ENCODE assay signal across 13 cellular contexts in genomic region chr4:107210450-107211239, GRCh38.
A peak's percentile ranks its signal among the peaks of the same experiment; 100 is the strongest.
DNase-seq lines count a peak whose midpoint lies in the region; ATAC-seq, FAIRE-seq and TF ChIP-seq lines count a peak whose summit lies in the region.
"Had no signal": no experiment of that assay in that cellular context is flagged by ENCODE, and none has a peak within 500 bp of the region (broad histone marks: within the 10 kb centered on the region; RNA-seq: fewer than 3 reads in every experiment).

No MANE protein-coding gene starts in this region.

- intact Hi-C loops in IMR-90 (cut with micrococcal nuclease): no loop called here
- intact Hi-C loops in K562 (cut with micrococcal nuclease): no loop called here
- intact Hi-C loops in tibial artery (cut with DNase I; ENCODE audit: low total_unique reads): no loop called here

- dilution Hi-C loops in IMR-90 (cut with HindIII; ENCODE audit: low sequenced_read_pairs, unreplicated experiment) (no loop called here), keratinocyte (cut with MboI; ENCODE audit: extremely low pct_ligation_motif_present, low sequenced_read_pairs) (no loop called here)

- H4K20me1 ChIP-seq in IMR-90 (ENCODE audit: insufficient read depth, low read length): no peaks in the 10 kb centered on the region
- H4K20me1 ChIP-seq in K562 (replicated peaks; ENCODE audit: control insufficient read depth, insufficient read depth, low read length): no peaks in the 10 kb centered on the region
- H4K20me1 ChIP-seq in keratinocyte (ENCODE audit: control insufficient read depth, extremely low read depth, insufficient read depth, low read length): no peaks in the 10 kb centered on the region

- TF ChIP-seq EP300 in K562 (IDR thresholded peaks at IDR 0.05; ENCODE audit: low read length): no peak

- H3K79me2 ChIP-seq in K562 (ENCODE audit: control insufficient read depth, insufficient read depth, low read length) (no peaks in the 10 kb centered on the region), keratinocyte (ENCODE audit: control insufficient read depth, insufficient read depth, low read length) (no peaks in the 10 kb centered on the region)

- H3K27me3 ChIP-seq in IMR-90 (ENCODE audit: control insufficient read depth, insufficient read depth, low read length) (no peaks in the 10 kb centered on the region), K562 (ENCODE audit: control insufficient read depth in 2 of 2, insufficient read depth in 2 of 2, low read length in 2 of 2) (no peaks in the 10 kb centered on the region), keratinocyte (ENCODE audit: control insufficient read depth, extremely low read depth, insufficient read depth, low read length) (no peaks in the 10 kb centered on the region), tibial artery (no peaks in the 10 kb centered on the region)
- H3K27me3 ChIP-seq: body of pancreas had no signal

- H3K9me1 ChIP-seq in IMR-90 (ENCODE audit: insufficient read depth, low read length) (0 out of 2 replicates have a peak, but pooled peaks cover 2% of the 10 kb centered on the region), K562 (ENCODE audit: control insufficient read depth, insufficient read depth, low read length) (no peaks in the 10 kb centered on the region), keratinocyte (ENCODE audit: control insufficient read depth, extremely low read depth, insufficient read depth, low read length) (no peaks in the 10 kb centered on the region)

- H3K27ac ChIP-seq in IMR-90 (ENCODE audit: insufficient read depth, low read length) (peak overlapping the region; percentile 12; the same call in 1 of the 2 replicates), K562 (ENCODE audit: extremely low read depth, low read depth, low read length) (no peak overlapping the region; the same call in 2 of the 3 replicates), keratinocyte (ENCODE audit: control insufficient read depth, insufficient read depth, low read length) (no peak overlapping the region), tibial artery (no peak overlapping the region)
- H3K27ac ChIP-seq: body of pancreas, skin epidermis had no signal

- peak; percentile 95 for ATAC-seq in IMR-90 (ENCODE audit: low read depth)
- ATAC-seq in K562: no peak
- no peak for ATAC-seq in GM21576 (IDR thresholded peaks at IDR 0.05; ENCODE audit: unreplicated experiment)
- ATAC-seq: body of pancreas; Panc1; stimulated activated effector memory CD8-positive, alpha-beta T cell treated with anti-CD3 and anti-CD28 coated beads, Interleukin-12 subunit alpha, Interleukin-12 subunit beta, amount 100 ng/mL, for 72 hours had no signal

- peak overlapping the region; percentile 46; the same call in 1 of the 2 replicates for H3K56ac ChIP-seq in IMR-90 (ENCODE audit: extremely low read depth, insufficient read depth, low read length)

- H3K79me1 ChIP-seq in IMR-90 (ENCODE audit: low read depth in 1 of 2, low read length in 2 of 2): no peaks in the 10 kb centered on the region

- no peak for TF ChIP-seq CTCF in IMR-90 (conservative IDR thresholded peaks at IDR 0.05; ENCODE audit: low read depth, low read length)
- TF ChIP-seq CTCF in K562 (IDR thresholded peaks at IDR 0.05 in 2 of 3, conservative IDR thresholded peaks at IDR 0.05 in 1 of 3; ENCODE audit: insufficient read depth in 2 of 3, low read depth in 1 of 3, low read length in 3 of 3): no peak
- TF ChIP-seq CTCF in keratinocyte (optimal IDR thresholded peaks at IDR 0.05 in 1 of 3, IDR thresholded peaks at IDR 0.05 in 1 of 3, conservative IDR thresholded peaks at IDR 0.05 in 1 of 3; ENCODE audit: extremely low read depth in 1 of 3, insufficient read depth in 2 of 3, low read length in 3 of 3): no peak
- no peak for TF ChIP-seq CTCF in tibial artery (IDR thresholded peaks at IDR 0.05)

- FAIRE-seq in K562 (lab: Jason Lieb, UNC): no peak
- FAIRE-seq in keratinocyte (lab: Jason Lieb, UNC): peak; percentile 73

- H4K5ac ChIP-seq in IMR-90 (ENCODE audit: low read depth, low read length): peak overlapping the region; percentile 62; the same call in 1 of the 2 replicates

- TF ChIP-seq RAD21 in IMR-90 (IDR thresholded peaks at IDR 0.05; ENCODE audit: low read length) (no peak), K562 (CRISPR knock-in tag; conservative IDR thresholded peaks at IDR 0.05 in 1 of 2, IDR thresholded peaks at IDR 0.05 in 1 of 2) (no peak)

- peak overlapping the region; percentile 7; the same call in 1 of the 2 replicates for H3K9ac ChIP-seq in IMR-90 (ENCODE audit: low read depth, low read length)
- no peak overlapping the region for H3K9ac ChIP-seq in K562 (ENCODE audit: insufficient read depth in 1 of 2, low read depth in 2 of 2, low read length in 2 of 2)
- no peak overlapping the region for H3K9ac ChIP-seq in keratinocyte (ENCODE audit: control insufficient read depth, extremely low read depth, insufficient read depth, low read length)

- H3K23ac ChIP-seq in IMR-90 (ENCODE audit: low read depth, low read length): peak overlapping the region; percentile 69

- H3K4me2 ChIP-seq in IMR-90 (ENCODE audit: low read depth, low read length): peak overlapping the region; percentile 97
- H3K4me2 ChIP-seq in K562 (ENCODE audit: insufficient read depth, low read length): peak overlapping the region; percentile 32
- no peak overlapping the region for H3K4me2 ChIP-seq in keratinocyte (ENCODE audit: control insufficient read depth, extremely low read depth, insufficient read depth, low read depth, low read length)

- H3K36me3 ChIP-seq in IMR-90 (ENCODE audit: control insufficient read depth, insufficient read depth, low read length) (no peaks in the 10 kb centered on the region), K562 (ENCODE audit: control insufficient read depth, insufficient read depth, low read length) (no peaks in the 10 kb centered on the region), keratinocyte (ENCODE audit: control insufficient read depth in 2 of 2, extremely low read depth in 1 of 2, insufficient read depth in 2 of 2, low read length in 2 of 2) (no peaks in the 10 kb centered on the region), tibial artery (no peaks in the 10 kb centered on the region)

- CTCF ChIA-PET in IMR-90 (lab: Yijun Ruan, JAX): interaction anchor here (0.6 to 1.0 kb wide), 3 partner anchors 20 to 63 kb away, joined by 3 to 6 read pairs (median 4); no protein-coding TSS in a partner anchor
- CTCF ChIA-PET in K562 (lab: Yijun Ruan, JAX; ENCODE audit: low intra/inter-chr PET ratio): no interaction called here

- H4K91ac ChIP-seq in IMR-90 (ENCODE audit: insufficient read depth, low read depth, low read length): peak overlapping the region; percentile 51; the same call in 1 of the 2 replicates

- TF ChIP-seq POLR2A in IMR-90 (IDR thresholded peaks at IDR 0.05; ENCODE audit: low read depth, low read length) (no peak), K562 (conservative IDR thresholded peaks at IDR 0.05) (no peak)

- peak overlapping the region in 1 of 2 experiments; percentile 64; a peak in 2 of 4 replicates for H4K8ac ChIP-seq in IMR-90 (ENCODE audit: low read depth in 2 of 2, low read length in 2 of 2)

- peak overlapping the region; percentile 60; the same call in 1 of the 2 replicates for H3K18ac ChIP-seq in IMR-90 (ENCODE audit: low read depth, low read length)

- POLR2A ChIA-PET in IMR-90 (lab: Charles Lee; ENCODE audit: unreplicated experiment) (no interaction called here), K562 (lab: Yijun Ruan, JAX) (no interaction called here)

- peak overlapping the region; percentile 95 for H2AFZ ChIP-seq in IMR-90 (replicated peaks; ENCODE audit: low read length, poor library complexity)
- peak overlapping the region; percentile 40; the same call in 1 of the 2 replicates for H2AFZ ChIP-seq in K562 (ENCODE audit: low read depth, low read length)
- H2AFZ ChIP-seq in keratinocyte (ENCODE audit: control insufficient read depth, low read length): no peak overlapping the region

- H3K4me3 ChIP-seq in IMR-90 (ENCODE audit: insufficient read depth, low read depth, low read length) (peak overlapping the region; percentile 90), K562 (no peak overlapping the region), keratinocyte (ENCODE audit: control insufficient read depth in 2 of 3, extremely low read depth in 1 of 3, insufficient read depth in 2 of 3, low read depth in 1 of 3, low read length in 3 of 3) (no peak overlapping the region), tibial artery (peak overlapping the region; percentile 36 to 41)
- H3K4me3 ChIP-seq: body of pancreas, skin epidermis had no signal

- H3K14ac ChIP-seq in IMR-90 (replicated peaks; ENCODE audit: low read depth, low read length): peak overlapping the region; percentile 80; the same call in 1 of the 2 replicates

- H2BK5ac ChIP-seq in IMR-90 (ENCODE audit: low read depth, low read length, poor library complexity, severe bottlenecking): no peak overlapping the region

- H3K9me3 ChIP-seq in IMR-90 (ENCODE audit: control insufficient read depth, insufficient read depth, low read length): no peaks in the 10 kb centered on the region
- H3K9me3 ChIP-seq in K562 (replicated peaks; ENCODE audit: control insufficient read depth, insufficient read depth, low read depth, low read length): no peaks in the 10 kb centered on the region
- no peaks in the 10 kb centered on the region for H3K9me3 ChIP-seq in keratinocyte (ENCODE audit: control insufficient read depth, low read depth, low read length)
- H3K9me3 ChIP-seq in tibial artery: no peaks in the 10 kb centered on the region
- H3K9me3 ChIP-seq: body of pancreas had no signal

- 48% methylated on average over 6 of the region's 13 CpGs; no CpG with 5 or more reads in 1 of the 2 experiments for WGBS in IMR-90 (ENCODE audit: extremely low coverage in 2 of 2, insufficient read length in 1 of 2), 2 experiments
- WGBS in K562 (ENCODE audit: insufficient coverage, low coverage, missing lambda C conversion rate): 0% methylated on average over 13 of the region's 13 CpGs

- H2AK5ac ChIP-seq in IMR-90 (ENCODE audit: low read depth, low read length): no peak overlapping the region

- DNase-seq in IMR-90 (peak; percentile 36), K562 (ENCODE audit: extremely low read depth in 1 of 4, low spot score in 3 of 4) (peak in 1 of 4 experiments; percentile 1), keratinocyte (ENCODE audit: low read depth, low spot score) (peak; percentile 2), tibial artery (no peak), HT-29 (ENCODE audit: low spot score) (no peak), G401 (ENCODE audit: low spot score) (no peak)
- DNase-seq: activated CD4-positive, alpha-beta memory T cell treated with anti-CD3 and anti-CD28 coated beads for 36 hours; body of pancreas; NCI-H1092 treated with DMSO at 0.1 percent for 48 hours had no signal

- in situ Hi-C loops in IMR-90 (cut with MboI; ENCODE audit: low sequenced_read_pairs): no loop called here
- in situ Hi-C loops in K562 (cut with MboI): no loop called here
- in situ Hi-C loops in G401 (cut with HindIII; ENCODE audit: low sequenced_read_pairs): no loop called here

- H3K4me1 ChIP-seq in IMR-90 (ENCODE audit: control insufficient read depth, insufficient read depth, low read length) (peaks cover 1% of the 10 kb centered on the region; the same call in 1 of the 2 replicates), K562 (replicated peaks in 1 of 2; ENCODE audit: control insufficient read depth in 2 of 2, insufficient read depth in 2 of 2, low read length in 2 of 2) (no peaks in the 10 kb centered on the region), keratinocyte (ENCODE audit: control insufficient read depth, extremely low read depth, insufficient read depth, low read length) (peaks cover 9% of the 10 kb centered on the region), tibial artery (no peaks in the 10 kb centered on the region)
- H3K4me1 ChIP-seq: body of pancreas had no signal

- H3K4ac ChIP-seq in IMR-90 (ENCODE audit: low read depth, low read length): peak overlapping the region; percentile 69

- H2AK9ac ChIP-seq in IMR-90 (replicated peaks; ENCODE audit: low read depth, low read length, poor library complexity): no peak overlapping the region

- BruUV-seq in IMR-90 (replicated peaks; lab: Mats Ljungman, UMichigan): no TSS peak
- BruUV-seq in K562 (replicated peaks; lab: Mats Ljungman, UMichigan): no TSS peak

- peak overlapping the region; percentile 48 for H2BK20ac ChIP-seq in IMR-90 (ENCODE audit: low read depth, low read length)

- peak overlapping the region; percentile 83 for H2BK120ac ChIP-seq in IMR-90 (ENCODE audit: low read depth, low read length)

- H2BK15ac ChIP-seq in IMR-90 (ENCODE audit: low read depth, low read length): no peak overlapping the region

Comparison
In these comparisons a context has a peak if more than half of its experiments do, and no peak if none do; other contexts are left out.
1. DNase-seq: peak in IMR-90 (single experiment) and keratinocyte (single experiment); none in tibial artery (0 of 2), HT-29 (single experiment) and G401 (single experiment).
2. H3K4me3 ChIP-seq: peak in IMR-90 (single experiment) and tibial artery (2 of 2); none in K562 (single experiment) and keratinocyte (0 of 3).